25 cellular contexts compared by ENCODE assay signal in the genomic region with DNA sequence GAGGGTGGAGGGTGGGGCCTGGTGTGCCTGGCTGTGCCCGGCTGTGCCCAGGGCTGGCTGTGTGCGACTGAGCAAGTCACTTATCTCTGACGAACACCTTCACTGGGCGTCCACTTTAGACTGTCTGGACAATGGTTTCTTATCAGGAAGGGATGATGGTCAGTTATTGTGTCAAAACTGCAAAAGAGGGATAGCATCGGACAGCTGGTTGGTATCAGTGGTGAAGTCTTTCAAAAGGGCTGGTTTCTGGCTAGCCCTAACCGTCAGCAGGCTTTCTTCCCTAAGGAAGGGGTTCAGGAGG. TPM values are rescaled to one million over a fixed set of nuclear protein-coding genes. Genes with fewer than 3 reads are reported as not detected.
A peak's percentile ranks its signal among the peaks of the same experiment; 100 is the strongest.
DNase-seq lines count a peak whose midpoint lies in the region; ATAC-seq and TF ChIP-seq lines count a peak whose summit lies in the region.
"Had no signal": no experiment of that assay in that cellular context is flagged by ENCODE, and none has a peak within 500 bp of the region (broad histone marks: within the 10 kb centered on the region; RNA-seq: fewer than 3 reads in every experiment).

No MANE protein-coding gene starts in this region.

- TF ChIP-seq CTCF in left ventricle myocardium inferior (IDR thresholded peaks at IDR 0.05; ENCODE audit: borderline replicate concordance) (no peak), type B pancreatic cell (conservative IDR thresholded peaks at IDR 0.05) (no peak), tibial artery (IDR thresholded peaks at IDR 0.05) (no peak)

- H3K36me3 Mint-ChIP-seq in type B pancreatic cell: no peaks in the 10 kb centered on the region

- ATAC-seq in Right ventricle myocardium inferior (no peak), esophagus mucosa (no peak)
- ATAC-seq: GM12878; left lobe of liver; stimulated activated naive CD8-positive, alpha-beta T cell treated with anti-CD3 and anti-CD28 coated beads, Interleukin-15, amount 100 ng/mL, for 72 hours had no signal

- peak overlapping the region; percentile 98 for H3K27ac Mint-ChIP-seq in type B pancreatic cell

- DNase-seq in left ventricle myocardium inferior (no peak), Right ventricle myocardium inferior (ENCODE audit: missing footprints) (no peak), mucosa of gallbladder (ENCODE audit: low spot score) (peak; percentile 61), type B pancreatic cell (ENCODE audit: extremely low spot score, unreplicated experiment) (no peak), tibial artery (no peak), ACHN (no peak)
- DNase-seq: activated CD4-positive, alpha-beta T cell treated with anti-CD3 and anti-CD28 coated beads, Interleukin-2, amount 50 U/mL, for 4 hours; activated naive CD4-positive, alpha-beta T cell; anterior cingulate cortex; cerebellar nuclear complex; effector memory CD4-positive, alpha-beta T cell; IMR-90; NCI-H1092; NCI-H2081; stimulated activated naive CD8-positive, alpha-beta T cell treated with anti-CD3 and anti-CD28 coated beads, Interleukin-15, amount 100 ng/mL, for 72 hours had no signal

- peak overlapping the region; percentile 19 for H3K27ac ChIP-seq in left ventricle myocardium inferior (replicated peaks)
- peak overlapping the region; percentile 32 for H3K27ac ChIP-seq in angular gyrus (ENCODE audit: low read depth, low read length)
- H3K27ac ChIP-seq in tibial artery: no peak overlapping the region
- H3K27ac ChIP-seq: A549, HL-60, parathyroid adenoma, VCaP had no signal

- H3K4me1 ChIP-seq in left ventricle myocardium inferior (peaks cover 9% of the 10 kb centered on the region), tibial artery (peaks cover 0 to 11% (median 6%) of the 10 kb centered on the region in 4 donors)
- H3K4me1 ChIP-seq: parathyroid adenoma had no signal

- no peak overlapping the region for H3K4me3 Mint-ChIP-seq in type B pancreatic cell
- H3K4me3 Mint-ChIP-seq: CD14-positive monocyte; stimulated activated naive CD8-positive, alpha-beta T cell treated with anti-CD3 and anti-CD28 coated beads, Interleukin-15, amount 100 ng/mL, for 72 hours had no signal

- H3K27me3 ChIP-seq in left ventricle myocardium inferior (ENCODE audit: low read depth) (peaks cover 14% of the 10 kb centered on the region), tibial artery (peaks cover 0 to 53% of the 10 kb centered on the region in 2 donors)

- peaks cover 34% of the 10 kb centered on the region for H3K4me1 Mint-ChIP-seq in type B pancreatic cell (ENCODE audit: unreplicated experiment)

- H3K4me3 ChIP-seq in left ventricle myocardium inferior: no peak overlapping the region
- no peak overlapping the region for H3K4me3 ChIP-seq in tibial artery
- H3K4me3 ChIP-seq: A549, GM12878 had no signal

- H3K9me3 Mint-ChIP-seq in type B pancreatic cell: no peaks in the 10 kb centered on the region

- no peaks in the 10 kb centered on the region for H3K36me3 ChIP-seq in left ventricle myocardium inferior
- H3K36me3 ChIP-seq in tibial artery: no peaks in the 10 kb centered on the region

- in situ Hi-C loops in ACHN (cut with HindIII; ENCODE audit: low pct_ligation_motif_present, low pct_unique_long_range_greater_than_20kb, low sequenced_read_pairs): no loop called here

- no peaks in the 10 kb centered on the region for H3K27me3 Mint-ChIP-seq in type B pancreatic cell

- H3K9me3 ChIP-seq in left ventricle myocardium inferior (replicated peaks) (no peaks in the 10 kb centered on the region), tibial artery (no peaks in the 10 kb centered on the region)
- H3K9me3 ChIP-seq: A549 had no signal

- intact Hi-C loops in left ventricle myocardium inferior (cut with micrococcal nuclease) (no loop called here), Right ventricle myocardium inferior (cut with DNase I) (no loop called here), tibial artery (cut with DNase I; ENCODE audit: low total_unique reads) (no loop called here)

RNA-seq across cellular contexts. Expression of a gene that starts 4.1 kb away (rescaled TPM):
- total RNA-seq in left ventricle myocardium inferior (3.2 TPM), Right ventricle myocardium inferior (5.9 TPM), mucosa of gallbladder (104 TPM), type B pancreatic cell (ENCODE audit: low replicate concordance) (47.0 and 115 TPM in 2 replicates), esophagus mucosa (0.44 TPM)
- total RNA-seq: fibroblast of lung had no signal

RNA-seq across cellular contexts. Expression of a gene that starts 49.4 kb away (rescaled TPM):
- total RNA-seq in left ventricle myocardium inferior (15.5 TPM), Right ventricle myocardium inferior (17.3 TPM), mucosa of gallbladder (24.1 TPM), type B pancreatic cell (ENCODE audit: low replicate concordance) (35.0 and 35.5 TPM in 2 replicates), esophagus mucosa (16.7 TPM)

RNA-seq across cellular contexts. Expression of a gene that starts 53.1 kb away (rescaled TPM):
- 19.4 TPM for total RNA-seq in left ventricle myocardium inferior
- 17.3 TPM for total RNA-seq in Right ventricle myocardium inferior
- total RNA-seq in mucosa of gallbladder: 40.2 TPM
- total RNA-seq in type B pancreatic cell (ENCODE audit: low replicate concordance): 26.0 and 31.0 TPM in 2 replicates
- total RNA-seq in esophagus mucosa: 10.9 TPM

Comparison
In these comparisons a context has a peak if more than half of its experiments do, and no peak if none do; other contexts are left out.
1. H3K27ac ChIP-seq: peak in left ventricle myocardium inferior (single experiment) and angular gyrus (single experiment); none in tibial artery (0 of 2).